25 cellular contexts compared by ENCODE assay signal in the genomic region with DNA sequence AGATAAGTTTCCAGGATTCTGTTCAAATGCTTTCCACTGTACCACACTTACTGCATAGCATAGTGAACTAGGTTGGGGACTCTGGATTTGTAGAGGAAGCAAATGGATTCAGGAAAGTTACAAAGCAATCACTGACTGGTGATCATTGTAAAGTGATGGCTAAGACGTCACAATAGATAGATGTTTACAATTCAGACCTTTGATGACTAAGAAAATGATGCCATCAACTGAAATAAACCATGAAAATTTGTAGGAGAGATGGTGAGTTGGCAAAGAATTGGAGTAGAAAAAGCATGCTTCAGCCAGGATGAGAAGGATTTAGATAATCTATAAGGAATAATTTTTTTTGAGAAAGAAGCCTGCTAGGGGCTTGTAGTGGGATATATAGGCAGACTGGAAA.
DNase-seq lines count a peak whose midpoint lies in the region; ATAC-seq, FAIRE-seq and TF ChIP-seq lines count a peak whose summit lies in the region.
"Had no signal": no experiment of that assay in that cellular context is flagged by ENCODE, and none has a peak within 500 bp of the region (broad histone marks: within the 10 kb centered on the region; RNA-seq: fewer than 3 reads in every experiment).

No MANE protein-coding gene starts in this region.

- CTCF ChIA-PET in IMR-90 (lab: Yijun Ruan, JAX): no interaction called here

- H2BK120ac ChIP-seq in IMR-90 (ENCODE audit: low read depth, low read length): no peak overlapping the region
- no peak overlapping the region for H2BK120ac ChIP-seq in mesenchymal stem cell (ENCODE audit: low read depth, low read length)

- no peak for TF ChIP-seq CTCF in IMR-90 (conservative IDR thresholded peaks at IDR 0.05; ENCODE audit: low read depth, low read length)

- H3K4me1 ChIP-seq in BLaER1: peaks cover 23% of the 10 kb centered on the region
- no peaks in the 10 kb centered on the region for H3K4me1 ChIP-seq in IMR-90 (ENCODE audit: control insufficient read depth, insufficient read depth, low read length)
- H3K4me1 ChIP-seq in mesenchymal stem cell (ENCODE audit: control insufficient read depth, insufficient read depth, low read depth, low read length): no peaks in the 10 kb centered on the region
- H3K4me1 ChIP-seq: A549, HAP-1 had no signal

- H3K14ac ChIP-seq in IMR-90 (replicated peaks; ENCODE audit: low read depth, low read length): no peak overlapping the region
- no peak overlapping the region for H3K14ac ChIP-seq in mesenchymal stem cell (ENCODE audit: low read length in 2 of 2)

- WGBS in IMR-90 (ENCODE audit: extremely low coverage in 2 of 2, insufficient read length in 1 of 2), 2 experiments: 60% methylated on average over 1 of the region's 1 CpG; no CpG with 5 or more reads in 1 of the 2 experiments
- WGBS in mesenchymal stem cell: 70% methylated on average over 1 of the region's 1 CpG

- intact Hi-C loops in IMR-90 (cut with micrococcal nuclease): no loop called here

- H3K4me3 ChIP-seq in BLaER1: peak overlapping the region; percentile 58; the same call in 1 of the 2 replicates
- no peak overlapping the region for H3K4me3 ChIP-seq in IMR-90 (ENCODE audit: insufficient read depth, low read depth, low read length)
- H3K4me3 ChIP-seq in mesenchymal stem cell (ENCODE audit: insufficient read depth in 1 of 2, low read depth in 1 of 2, low read length in 2 of 2): no peak overlapping the region
- H3K4me3 ChIP-seq: A549, HAP-1, K562, MG63, PC-9 had no signal

- H3K23ac ChIP-seq in IMR-90 (ENCODE audit: low read depth, low read length) (no peak overlapping the region), mesenchymal stem cell (ENCODE audit: low read length in 2 of 2) (no peak overlapping the region)

- H3K56ac ChIP-seq in IMR-90 (ENCODE audit: extremely low read depth, insufficient read depth, low read length): no peak overlapping the region

- DNase-seq in IMR-90: peak; percentile 34
- peak; percentile 15 for DNase-seq in dedifferentiated amniotic fluid mesenchymal stem cell (ENCODE audit: extremely low spot score)
- DNase-seq in mesenchymal stem cell: peak; percentile 16
- no peak for DNase-seq in GM12891 (ENCODE audit: insufficient read length, low spot score)
- no peak for DNase-seq in foreskin melanocyte
- DNase-seq: DMS153; GOT3; MG63; NCI-H1105 treated with DMSO at 0.1 percent for 48 hours; NCI-H146; NCI-H1930; NCI-H2107; NCI-H524 treated with DMSO at 0.1 percent for 48 hours; NCI-H774; NK-92 treated with Interleukin-12 subunit alpha and Interleukin-12 subunit beta, amount 100 ng/mL, for 24 hours; PC-9; Right ventricle myocardium superior; RPMI8226; T-helper 1 cell had no signal

- FAIRE-seq in GM12891 (lab: Jason Lieb, UNC): no peak
- FAIRE-seq: A549, G401.6, K562 had no signal

- no peak overlapping the region for H4K8ac ChIP-seq in IMR-90 (ENCODE audit: low read depth in 2 of 2, low read length in 2 of 2)
- H4K8ac ChIP-seq in mesenchymal stem cell (ENCODE audit: low read length): no peak overlapping the region

- H2BK15ac ChIP-seq in IMR-90 (ENCODE audit: low read depth, low read length) (no peak overlapping the region; the same call in 2 of the 3 replicates), mesenchymal stem cell (ENCODE audit: low read depth, poor library complexity, severe bottlenecking) (no peak overlapping the region)

- peaks cover 42% of the 10 kb centered on the region for H3K9me3 ChIP-seq in BLaER1
- no peaks in the 10 kb centered on the region for H3K9me3 ChIP-seq in IMR-90 (ENCODE audit: control insufficient read depth, insufficient read depth, low read length)
- H3K9me3 ChIP-seq in mesenchymal stem cell (ENCODE audit: control insufficient read depth, low read length): peaks cover 5% of the 10 kb centered on the region
- H3K9me3 ChIP-seq: HAP-1, MG63 had no signal

- H4K20me1 ChIP-seq in BLaER1 (no peaks in the 10 kb centered on the region), IMR-90 (ENCODE audit: insufficient read depth, low read length) (no peaks in the 10 kb centered on the region)

- no peak overlapping the region for H3K4ac ChIP-seq in IMR-90 (ENCODE audit: low read depth, low read length)
- H3K4ac ChIP-seq in mesenchymal stem cell (ENCODE audit: low read depth in 1 of 2, low read length in 2 of 2): no peak overlapping the region

- H2AFZ ChIP-seq in IMR-90 (replicated peaks; ENCODE audit: low read length, poor library complexity) (no peak overlapping the region), mesenchymal stem cell (ENCODE audit: low read depth, low read length) (no peak overlapping the region)
- H2AFZ ChIP-seq: PC-9 had no signal

- H2AK5ac ChIP-seq in IMR-90 (ENCODE audit: low read depth, low read length) (no peak overlapping the region), mesenchymal stem cell (ENCODE audit: low read length, severe bottlenecking) (no peak overlapping the region)

- dilution Hi-C loops in IMR-90 (cut with HindIII; ENCODE audit: low sequenced_read_pairs, unreplicated experiment): no loop called here

- H2BK12ac ChIP-seq in mesenchymal stem cell (ENCODE audit: low read length in 2 of 2): no peak overlapping the region

- TF ChIP-seq RAD21 in IMR-90 (IDR thresholded peaks at IDR 0.05; ENCODE audit: low read length): no peak

- no peak overlapping the region for H2AK9ac ChIP-seq in IMR-90 (replicated peaks; ENCODE audit: low read depth, low read length, poor library complexity)

- H4K91ac ChIP-seq in IMR-90 (ENCODE audit: insufficient read depth, low read depth, low read length): no peak overlapping the region
- H4K91ac ChIP-seq in mesenchymal stem cell (ENCODE audit: low read length): no peak overlapping the region

- H3K27ac ChIP-seq in BLaER1: no peak overlapping the region
- H3K27ac ChIP-seq in IMR-90 (ENCODE audit: insufficient read depth, low read length): no peak overlapping the region
- H3K27ac ChIP-seq in mesenchymal stem cell (ENCODE audit: low read length, poor library complexity, severe bottlenecking): no peak overlapping the region
- H3K27ac ChIP-seq: A549, PC-9 had no signal

- H3K9ac ChIP-seq in BLaER1 (no peak overlapping the region), IMR-90 (ENCODE audit: low read depth, low read length) (no peak overlapping the region), mesenchymal stem cell (ENCODE audit: low read length) (no peak overlapping the region)

- H3K18ac ChIP-seq in IMR-90 (ENCODE audit: low read depth, low read length) (no peak overlapping the region), mesenchymal stem cell (ENCODE audit: low read depth in 1 of 2, low read length in 2 of 2) (no peak overlapping the region)

- BruUV-seq in IMR-90 (replicated peaks; lab: Mats Ljungman, UMichigan): no TSS peak

- peak overlapping the region; percentile 43; the same call in 1 of the 2 replicates for H3K4me2 ChIP-seq in BLaER1
- H3K4me2 ChIP-seq in IMR-90 (ENCODE audit: low read depth, low read length): no peak overlapping the region
- H3K4me2 ChIP-seq in mesenchymal stem cell (ENCODE audit: low read length, poor library complexity, severe bottlenecking): no peak overlapping the region
- H3K4me2 ChIP-seq: A549, PC-9 had no signal

- peaks cover 5% of the 10 kb centered on the region; the same call in 1 of the 2 replicates for H3K36me3 ChIP-seq in BLaER1
- H3K36me3 ChIP-seq in IMR-90 (ENCODE audit: control insufficient read depth, insufficient read depth, low read length): no peaks in the 10 kb centered on the region
- H3K36me3 ChIP-seq in mesenchymal stem cell (ENCODE audit: control insufficient read depth in 1 of 2, insufficient read depth in 2 of 2, low read depth in 1 of 2, low read length in 2 of 2): no peaks in the 10 kb centered on the region
- H3K36me3 ChIP-seq: HAP-1, MG63 had no signal

- POLR2A ChIA-PET in IMR-90 (lab: Charles Lee; ENCODE audit: unreplicated experiment): no interaction called here

- H3K79me1 ChIP-seq in IMR-90 (ENCODE audit: low read depth in 1 of 2, low read length in 2 of 2) (no peaks in the 10 kb centered on the region), mesenchymal stem cell (replicated peaks; ENCODE audit: low read length, poor library complexity, severe bottlenecking) (no peaks in the 10 kb centered on the region)

- no peak for TF ChIP-seq POLR2A in IMR-90 (IDR thresholded peaks at IDR 0.05; ENCODE audit: low read depth, low read length)
- no peak for TF ChIP-seq POLR2A in GM12891 (IDR thresholded peaks at IDR 0.05; ENCODE audit: low read depth, low read length)

- no peak overlapping the region for H4K5ac ChIP-seq in IMR-90 (ENCODE audit: low read depth, low read length)

- no peak overlapping the region for H2BK5ac ChIP-seq in IMR-90 (ENCODE audit: low read depth, low read length, poor library complexity, severe bottlenecking)
- H2BK5ac ChIP-seq in mesenchymal stem cell (ENCODE audit: low read depth, low read length, poor library complexity, severe bottlenecking): no peak overlapping the region

- no peak for ATAC-seq in IMR-90 (ENCODE audit: low read depth)
- ATAC-seq in GM19023 (IDR thresholded peaks at IDR 0.05; ENCODE audit: unreplicated experiment): no peak
- ATAC-seq: A549, K562 had no signal

- H3K9me1 ChIP-seq in IMR-90 (ENCODE audit: insufficient read depth, low read length): no peaks in the 10 kb centered on the region

- in situ Hi-C loops in IMR-90 (cut with MboI; ENCODE audit: low sequenced_read_pairs): no loop called here

- no peaks in the 10 kb centered on the region for H3K27me3 ChIP-seq in BLaER1
- H3K27me3 ChIP-seq in IMR-90 (ENCODE audit: control insufficient read depth, insufficient read depth, low read length): no peaks in the 10 kb centered on the region
- H3K27me3 ChIP-seq in mesenchymal stem cell (ENCODE audit: control insufficient read depth in 1 of 2, insufficient read depth in 1 of 2, low read length in 2 of 2): no peaks in the 10 kb centered on the region
- H3K27me3 ChIP-seq: MG63 had no signal

- no peak overlapping the region for H2BK20ac ChIP-seq in IMR-90 (ENCODE audit: low read depth, low read length)

TF ChIP-seq in IMR-90, 13 proteins besides CTCF, POLR2A, EP300 and RAD21 (continues in another document):
- TF ChIP-seq BHLHE40 (IDR thresholded peaks at IDR 0.05; ENCODE audit: low read depth, low read length) (no peak), MXI1 (IDR thresholded peaks at IDR 0.05; ENCODE audit: borderline replicate concordance, low read depth, low read length) (no peak), SMC3 (IDR thresholded peaks at IDR 0.05; ENCODE audit: low read depth, low read length) (no peak), CEBPB (IDR thresholded peaks at IDR 0.05; ENCODE audit: low read depth, low read length) (no peak), RCOR1 (IDR thresholded peaks at IDR 0.05; ENCODE audit: insufficient replicate concordance, low read length) (no peak)

TF ChIP-seq in GM12891, 5 proteins besides CTCF, POLR2A, EP300 and RAD21:
- TF ChIP-seq POLR2AphosphoS5 (IDR thresholded peaks at IDR 0.05; ENCODE audit: low read depth, low read length) (no peak), POU2F2 (IDR thresholded peaks at IDR 0.05; ENCODE audit: low read depth, low read length) (no peak), PAX5 (IDR thresholded peaks at IDR 0.05; ENCODE audit: insufficient read depth, low read length, severe bottlenecking) (no peak), TAF1 (IDR thresholded peaks at IDR 0.05; ENCODE audit: low read depth, low read length) (no peak), SPI1 (IDR thresholded peaks at IDR 0.05; ENCODE audit: low read depth, low read length) (no peak)

Comparison
In these comparisons a context has a peak if more than half of its experiments do, and no peak if none do; other contexts are left out.
1. DNase-seq: peak in IMR-90 (single experiment), dedifferentiated amniotic fluid mesenchymal stem cell (single experiment) and mesenchymal stem cell (single experiment); none in GM12891 (single experiment) and foreskin melanocyte (single experiment).